ENCODE assay signal across 27 cellular contexts in genomic region chr1:69827732-69828131, GRCh38.
"Had no signal": no experiment of that assay in that cellular context is flagged by ENCODE, and none has a peak within 500 bp of the region (broad histone marks: within the 10 kb centered on the region; RNA-seq: fewer than 3 reads in every experiment).

No MANE protein-coding gene starts in this region.

- H3K27ac ChIP-seq: adrenal gland, breast epithelium, coronary artery, dorsolateral prefrontal cortex, heart left ventricle, WERI-Rb-1 had no signal

- H3K4me3 ChIP-seq: adrenal gland, breast epithelium, coronary artery, dorsolateral prefrontal cortex, heart left ventricle had no signal

- DNase-seq: activated B cell treated with CpG ODN at 0.5 μM for 24 hours; activated CD4-positive, alpha-beta memory T cell treated with anti-CD3 and anti-CD28 coated beads for 36 hours; activated CD4-positive, alpha-beta T cell treated with anti-CD3 and anti-CD28 coated beads for 36 hours; activated CD4-positive, alpha-beta T cell treated with anti-CD3 and anti-CD28 coated beads, Interleukin-2, amount 10 ng/mL, durations not matched to agents 24 days and 14 days; activated CD4-positive, CD25-positive, alpha-beta regulatory T cell treated with anti-CD3 and anti-CD28 coated beads, Interleukin-2, amount 50 U/mL, for 72 hours; activated CD8-positive, alpha-beta memory T cell treated with anti-CD3 and anti-CD28 coated beads, Interleukin-2, amount 10 ng/mL, durations not matched to agents 7 days and 5 days; activated CD8-positive, alpha-beta memory T cell treated with anti-CD3 and anti-CD28 coated beads, Interleukin-2, amount 50 U/mL, for 4 hours; activated CD8-positive, alpha-beta T cell treated with anti-CD3 and anti-CD28 coated beads, Interleukin-2, amount 10 ng/mL, durations not matched to agents 7 days and 5 days; activated effector memory CD4-positive, alpha-beta T cell treated with anti-CD3 and anti-CD28 coated beads, Interleukin-2, amount 50 U/mL, for 16 hours; activated naive CD4-positive, alpha-beta T cell treated with anti-CD3 and anti-CD28 coated beads for 36 hours; activated naive CD8-positive, alpha-beta T cell treated with anti-CD3 and anti-CD28 coated beads for 36 hours; activated naive CD8-positive, alpha-beta T cell treated with anti-CD3 and anti-CD28 coated beads, Interleukin-2, amount 50 U/mL, for 24 hours; activated T-cell treated with anti-CD3 and anti-CD28 coated beads, Interleukin-2, amount 50 U/mL, for 1 hour; activated T-cell treated with anti-CD3 and anti-CD28 coated beads, Interleukin-2, amount 50 U/mL, for 48 hours; adrenal gland; amygdala; aorta; dorsolateral prefrontal cortex; effector memory CD4-positive, alpha-beta T cell; endodermal cell; foreskin fibroblast; heart left ventricle; T1000; WERI-Rb-1 had no signal

- ATAC-seq: activated CD4-positive, alpha-beta T cell treated with anti-CD3 and anti-CD28 coated beads for 36 hours; activated CD8-positive, alpha-beta memory T cell treated with anti-CD3 and anti-CD28 coated beads, Interleukin-2, amount 10 ng/mL, durations not matched to agents 7 days and 5 days; activated CD8-positive, alpha-beta T cell treated with anti-CD3 and anti-CD28 coated beads, Interleukin-2, amount 10 ng/mL, durations not matched to agents 7 days and 5 days; activated naive CD8-positive, alpha-beta T cell treated with anti-CD3 and anti-CD28 coated beads, Interleukin-2, amount 50 U/mL, for 24 hours; esophagus mucosa; heart left ventricle had no signal

- H3K36me3 ChIP-seq: adrenal gland, breast epithelium, heart left ventricle, WERI-Rb-1 had no signal

- H3K4me1 ChIP-seq: adrenal gland, breast epithelium had no signal

- H3K27me3 ChIP-seq: adrenal gland, breast epithelium, dorsolateral prefrontal cortex, heart left ventricle had no signal

- H3K9me3 ChIP-seq: adrenal gland, breast epithelium, heart left ventricle had no signal
